ENCODE assay signal across 16 cellular contexts in genomic region chr12:120741476-120742206, GRCh38. TPM values are rescaled to one million over a fixed set of nuclear protein-coding genes. Genes with fewer than 3 reads are reported as not detected.
DNase-seq lines count a peak whose midpoint lies in the region; ATAC-seq and TF ChIP-seq lines count a peak whose summit lies in the region.
"Had no signal": no experiment of that assay in that cellular context is flagged by ENCODE, and none has a peak within 500 bp of the region (broad histone marks: within the 10 kb centered on the region; RNA-seq: fewer than 3 reads in every experiment).

No MANE protein-coding gene starts in this region.

- no peak overlapping the region for H3K27ac Mint-ChIP-seq in chondrocyte (ENCODE audit: unreplicated experiment)
- no peak overlapping the region for H3K27ac Mint-ChIP-seq in activated CD8-positive, alpha-beta T cell treated with anti-CD3 and anti-CD28 coated beads, Interleukin-2, amount 10 ng/mL, durations not matched to agents 7 days and 5 days

- no peak overlapping the region for H2BK5ac ChIP-seq in neuronal stem cell (ENCODE audit: low read length)

- no peak overlapping the region for H3K4me2 ChIP-seq in neuronal stem cell (ENCODE audit: insufficient read depth, low read length, poor library complexity, severe bottlenecking)

- no peak overlapping the region for H3K14ac ChIP-seq in neuronal stem cell (ENCODE audit: low read length)

- no peaks in the 10 kb centered on the region for H3K9me3 Mint-ChIP-seq in chondrocyte (ENCODE audit: low read depth)
- H3K9me3 Mint-ChIP-seq in activated CD8-positive, alpha-beta T cell treated with anti-CD3 and anti-CD28 coated beads, Interleukin-2, amount 10 ng/mL, durations not matched to agents 7 days and 5 days (ENCODE audit: insufficient read depth): no peaks in the 10 kb centered on the region

- no peak overlapping the region for H4K91ac ChIP-seq in neuronal stem cell (ENCODE audit: low read depth, low read length, poor library complexity)

- ATAC-seq in Right ventricle myocardium superior (ENCODE audit: poor library complexity): peak; percentile 9
- ATAC-seq in heart right ventricle: no peak
- ATAC-seq in activated CD8-positive, alpha-beta T cell treated with anti-CD3 and anti-CD28 coated beads, Interleukin-2, amount 10 ng/mL, durations not matched to agents 7 days and 5 days: no peak

- no peak overlapping the region for H3K23ac ChIP-seq in neuronal stem cell (ENCODE audit: low read depth, low read length, poor library complexity)

- TF ChIP-seq CTCF in heart right ventricle (IDR thresholded peaks at IDR 0.05) (no peak), chondrocyte (IDR thresholded peaks at IDR 0.05) (no peak), suprapubic skin (IDR thresholded peaks at IDR 0.05) (no peak)

- POLR2A ChIA-PET in activated CD8-positive, alpha-beta T cell treated with anti-CD3 and anti-CD28 coated beads, Interleukin-2, amount 10 ng/mL, durations not matched to agents 7 days and 5 days (lab: Charles Lee): no interaction called here

- no peaks in the 10 kb centered on the region for H3K36me3 Mint-ChIP-seq in chondrocyte (ENCODE audit: low read depth)
- H3K36me3 Mint-ChIP-seq in activated CD8-positive, alpha-beta T cell treated with anti-CD3 and anti-CD28 coated beads, Interleukin-2, amount 10 ng/mL, durations not matched to agents 7 days and 5 days (ENCODE audit: low read depth): no peaks in the 10 kb centered on the region

- no peaks in the 10 kb centered on the region for H3K27me3 ChIP-seq in heart right ventricle
- no peaks in the 10 kb centered on the region for H3K27me3 ChIP-seq in neuronal stem cell (ENCODE audit: control insufficient read depth in 3 of 3, insufficient read depth in 3 of 3, low read depth in 1 of 3, low read length in 3 of 3)
- H3K27me3 ChIP-seq in skeletal muscle tissue (ENCODE audit: control insufficient read depth in 3 of 3, insufficient read depth in 3 of 3, low read length in 3 of 3): no peaks in the 10 kb centered on the region
- no peaks in the 10 kb centered on the region for H3K27me3 ChIP-seq in suprapubic skin

- H3K9me3 ChIP-seq in heart right ventricle: no peaks in the 10 kb centered on the region
- H3K9me3 ChIP-seq in neuronal stem cell (replicated peaks in 1 of 2; ENCODE audit: control insufficient read depth in 2 of 2, insufficient read depth in 1 of 2, low read depth in 1 of 2, low read length in 2 of 2): no peaks in the 10 kb centered on the region
- no peaks in the 10 kb centered on the region for H3K9me3 ChIP-seq in skeletal muscle tissue (ENCODE audit: control insufficient read depth in 3 of 3, low read length in 3 of 3)
- H3K9me3 ChIP-seq in suprapubic skin: no peaks in the 10 kb centered on the region

- H3K36me3 ChIP-seq in heart right ventricle (peaks cover 0 to 33% (median 0%) of the 10 kb centered on the region in 9 donors), neuronal stem cell (replicated peaks in 1 of 2; ENCODE audit: control insufficient read depth in 2 of 2, insufficient read depth in 2 of 2, low read length in 2 of 2) (no peaks in the 10 kb centered on the region), skeletal muscle tissue (ENCODE audit: control insufficient read depth in 3 of 3, insufficient read depth in 3 of 3, low read length in 3 of 3) (peaks cover 0 to 8% (median 0%) of the 10 kb centered on the region in 3 donors), suprapubic skin (peaks cover 20% of the 10 kb centered on the region)

- intact Hi-C loops in Right ventricle myocardium superior (cut with DNase I) (no loop called here), heart right ventricle (cut with DNase I) (loop anchor here in 1 of 10 donors (10.0 kb wide), 1 partner anchor 233 kb away; the partner anchor contains the start of gene HNF1A)

- H3K9ac ChIP-seq in neuronal stem cell (ENCODE audit: low read depth, low read length, poor library complexity): no peak overlapping the region
- peak overlapping the region in 1 of 3 donors; percentile 60 for H3K9ac ChIP-seq in skeletal muscle tissue (ENCODE audit: low read depth in 1 of 3, low read length in 3 of 3)

- H3K4me3 Mint-ChIP-seq in chondrocyte (ENCODE audit: unreplicated experiment): no peak overlapping the region
- no peak overlapping the region for H3K4me3 Mint-ChIP-seq in activated CD8-positive, alpha-beta T cell treated with anti-CD3 and anti-CD28 coated beads, Interleukin-2, amount 10 ng/mL, durations not matched to agents 7 days and 5 days

- no peak for TF ChIP-seq EP300 in suprapubic skin (IDR thresholded peaks at IDR 0.05)

- peak overlapping the region; percentile 70 for H2AK5ac ChIP-seq in neuronal stem cell (ENCODE audit: low read depth, low read length)

- H2BK12ac ChIP-seq in neuronal stem cell (ENCODE audit: low read length): no peak overlapping the region

- no peaks in the 10 kb centered on the region for H3K27me3 Mint-ChIP-seq in chondrocyte (ENCODE audit: low read depth)
- H3K27me3 Mint-ChIP-seq in activated CD8-positive, alpha-beta T cell treated with anti-CD3 and anti-CD28 coated beads, Interleukin-2, amount 10 ng/mL, durations not matched to agents 7 days and 5 days (ENCODE audit: low read depth): no peaks in the 10 kb centered on the region

- H2BK15ac ChIP-seq in neuronal stem cell (ENCODE audit: low read length): peak overlapping the region; percentile 49

- H3K79me1 ChIP-seq in neuronal stem cell (ENCODE audit: low read depth, low read length): no peaks in the 10 kb centered on the region

- H4K8ac ChIP-seq in neuronal stem cell (ENCODE audit: low read depth, low read length): no peak overlapping the region

- H3K4me1 Mint-ChIP-seq in chondrocyte (ENCODE audit: low read depth): no peaks in the 10 kb centered on the region
- no peaks in the 10 kb centered on the region for H3K4me1 Mint-ChIP-seq in activated CD8-positive, alpha-beta T cell treated with anti-CD3 and anti-CD28 coated beads, Interleukin-2, amount 10 ng/mL, durations not matched to agents 7 days and 5 days (ENCODE audit: low read depth)

- H3K4me3 ChIP-seq in heart right ventricle (no peak overlapping the region), neuronal stem cell (ENCODE audit: low read length in 2 of 2) (peak overlapping the region in 1 of 2 donors; percentile 25), skeletal muscle tissue (ENCODE audit: low read length in 3 of 3) (peak overlapping the region; percentile 15 to 41 (median 34)), suprapubic skin (no peak overlapping the region)

- H3K4ac ChIP-seq in neuronal stem cell (ENCODE audit: low read length): no peak overlapping the region

- 82 to 88% methylated on average over 28 of the region's 28 CpGs for WGBS in heart right ventricle, 2 donors
- no CpG with 5 or more reads among the region's 28 CpGs for WGBS in neuronal stem cell (ENCODE audit: extremely low coverage in 2 of 2, insufficient read length in 2 of 2, insufficient replicate concordance in 1 of 2), 2 donors
- 87% methylated on average over 16 of the region's 28 CpGs for WGBS in suprapubic skin

- TF ChIP-seq POLR2A in suprapubic skin (IDR thresholded peaks at IDR 0.05): no peak

- H3K27ac ChIP-seq in heart right ventricle (no peak overlapping the region), neuronal stem cell (replicated peaks; ENCODE audit: low read length) (no peak overlapping the region), skeletal muscle tissue (ENCODE audit: low read depth, low read length) (peak overlapping the region; percentile 54), suprapubic skin (no peak overlapping the region)
- H3K27ac ChIP-seq: C4-2B had no signal

- peak overlapping the region; percentile 28 for H3K18ac ChIP-seq in neuronal stem cell (ENCODE audit: low read length)

- H2BK120ac ChIP-seq in neuronal stem cell (ENCODE audit: low read depth, low read length): no peak overlapping the region

- CTCF ChIA-PET in activated CD8-positive, alpha-beta T cell treated with anti-CD3 and anti-CD28 coated beads, Interleukin-2, amount 10 ng/mL, durations not matched to agents 7 days and 5 days (lab: Charles Lee): interaction anchor here (1.1 kb wide), 1 partner anchor 15 kb away, joined by 3 read pairs; no protein-coding TSS in a partner anchor

- H2AFZ ChIP-seq in neuronal stem cell (ENCODE audit: low read length): no peak overlapping the region

- H3K4me1 ChIP-seq in heart right ventricle (no peaks in the 10 kb centered on the region), neuronal stem cell (ENCODE audit: control insufficient read depth in 2 of 2, insufficient read depth in 1 of 2, low read depth in 1 of 2, low read length in 2 of 2) (no peaks in the 10 kb centered on the region), skeletal muscle tissue (ENCODE audit: control insufficient read depth in 3 of 3, insufficient read depth in 3 of 3, low read length in 3 of 3) (peaks cover 8 to 9% (median 8%) of the 10 kb centered on the region in 3 donors), suprapubic skin (no peaks in the 10 kb centered on the region)

- DNase-seq in Right ventricle myocardium superior (no peak), heart right ventricle (no peak), chondrocyte (ENCODE audit: low spot score) (peak; percentile 76), neuronal stem cell (ENCODE audit: low spot score) (no peak), suprapubic skin (ENCODE audit: low spot score in 2 of 2) (no peak)
- DNase-seq in effector CD4-positive, alpha-beta T cell: no peak
- no peak for DNase-seq in activated CD8-positive, alpha-beta T cell treated with anti-CD3 and anti-CD28 coated beads, Interleukin-2, amount 10 ng/mL, durations not matched to agents 7 days and 5 days
- DNase-seq: 8988T, GOT3, KG1, NCI-H1105 treated with DMSO at 0.1 percent for 48 hours, NCI-H1694, NCI-H2081 treated with DMSO at 0.1 percent for 48 hours, NCI-H82 had no signal

RNA-seq across cellular contexts. Expression of gene ACADS, which starts 16.0 kb away (rescaled TPM):
- total RNA-seq in Right ventricle myocardium superior (113 TPM), heart right ventricle (100 to 1,000 TPM in 1 of 10 donors, 10 to 100 TPM in 9; 67.0 to 119 (median 77.9) TPM), chondrocyte (6.8 to 7.2 TPM (median 7.0 TPM) in 3 replicates), skeletal muscle tissue (14.1 TPM), suprapubic skin (10 to 100 TPM; 19.6 to 27.6 (median 24.4) TPM)
- polyA plus RNA-seq in heart right ventricle: 10 to 100 TPM; 64.4 to 69.0 TPM
- 2.0 TPM for polyA plus RNA-seq in neuronal stem cell (2013, experiment 1 of 2)
- polyA plus RNA-seq in neuronal stem cell (2013, experiment 2 of 2): 2.2 TPM
- total RNA-seq in activated CD8-positive, alpha-beta T cell treated with anti-CD3 and anti-CD28 coated beads, Interleukin-2, amount 10 ng/mL, durations not matched to agents 7 days and 5 days: 10 to 100 TPM; 18.6 to 19.1 TPM

RNA-seq across cellular contexts. Expression of gene UNC119B, which starts 31.4 kb away (rescaled TPM):
- total RNA-seq in Right ventricle myocardium superior (13.4 TPM), heart right ventricle (10 to 100 TPM in 5 of 10 donors, 1 to 10 TPM in 5; 5.9 to 15.4 (median 9.6) TPM), chondrocyte (21.9 to 22.7 TPM (median 22.3 TPM) in 3 replicates), skeletal muscle tissue (7.3 TPM), suprapubic skin (10 to 100 TPM; 14.2 to 27.6 (median 19.3) TPM)
- polyA plus RNA-seq in heart right ventricle: 1 to 10 TPM; 5.0 to 9.5 TPM
- polyA plus RNA-seq in neuronal stem cell (2013, experiment 1 of 2): 41.3 TPM
- 43.0 TPM for polyA plus RNA-seq in neuronal stem cell (2013, experiment 2 of 2)
- 10 to 100 TPM; 18.5 to 18.9 TPM for total RNA-seq in activated CD8-positive, alpha-beta T cell treated with anti-CD3 and anti-CD28 coated beads, Interleukin-2, amount 10 ng/mL, durations not matched to agents 7 days and 5 days

RNA-seq across cellular contexts. Expression of gene MLEC, which starts 54.7 kb away (rescaled TPM):
- total RNA-seq in Right ventricle myocardium superior (125 TPM), heart right ventricle (100 to 1,000 TPM in 8 of 10 donors, 10 to 100 TPM in 2; 95.1 to 179 (median 118) TPM), chondrocyte (143 to 204 TPM (median 144 TPM) in 3 replicates), skeletal muscle tissue (50.6 TPM), suprapubic skin (10 to 100 TPM; 34.8 to 72.6 (median 60.4) TPM)
- 10 to 100 TPM; 35.3 to 59.2 TPM for polyA plus RNA-seq in heart right ventricle
- 57.0 TPM for polyA plus RNA-seq in neuronal stem cell (2013, experiment 1 of 2)
- 60.7 TPM for polyA plus RNA-seq in neuronal stem cell (2013, experiment 2 of 2)
- 100 to 1,000 TPM in 1 of 2 experiments, 10 to 100 TPM in 1; 95.0 to 102 TPM for total RNA-seq in activated CD8-positive, alpha-beta T cell treated with anti-CD3 and anti-CD28 coated beads, Interleukin-2, amount 10 ng/mL, durations not matched to agents 7 days and 5 days

Comparison
In these comparisons a context has a peak if more than half of its experiments do, and no peak if none do; other contexts are left out.
1. H3K4me3 ChIP-seq: peak in skeletal muscle tissue (3 of 3); none in heart right ventricle (0 of 10) and suprapubic skin (single experiment).